ENCODE assay signal across 24 cellular contexts in the genomic region with DNA sequence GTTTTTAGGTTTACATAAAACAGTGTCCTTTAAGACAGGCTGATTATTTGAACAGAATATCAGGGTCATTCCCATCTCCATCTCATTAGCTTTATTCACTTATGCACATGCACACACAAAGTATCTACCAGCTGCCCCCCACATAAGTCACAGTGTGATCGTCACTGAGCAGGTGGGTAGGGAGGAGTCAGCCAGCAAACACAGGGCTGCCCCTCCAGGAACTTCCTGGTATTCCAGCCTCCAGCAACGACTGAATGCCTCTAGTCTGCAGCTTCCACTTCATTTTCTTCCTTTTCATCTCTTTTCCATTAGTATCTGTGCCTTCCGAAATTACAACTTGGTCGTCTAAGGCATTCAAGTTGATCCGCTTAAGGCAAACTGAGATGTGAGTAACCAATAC. TPM values are rescaled to one million over a fixed set of nuclear protein-coding genes. Genes with fewer than 3 reads are reported as not detected.
DNase-seq lines count a peak whose midpoint lies in the region; ATAC-seq, FAIRE-seq and TF ChIP-seq lines count a peak whose summit lies in the region.
"Had no signal": no experiment of that assay in that cellular context is flagged by ENCODE, and none has a peak within 500 bp of the region (broad histone marks: within the 10 kb centered on the region; RNA-seq: fewer than 3 reads in every experiment).

No MANE protein-coding gene starts in this region.

- H3K14ac ChIP-seq in H9 (ENCODE audit: insufficient read depth, low read length) = no peak overlapping the region
- no peak overlapping the region for H3K14ac ChIP-seq in H1 (ENCODE audit: insufficient read length)

- TF ChIP-seq EP300 in H1 (IDR thresholded peaks at IDR 0.05; ENCODE audit: borderline replicate concordance in 1 of 2, low read depth in 2 of 2, low read length in 2 of 2) = no peak

- no peak overlapping the region for H3K9ac ChIP-seq in H9 (ENCODE audit: extremely low read depth, insufficient read length, low read length)
- no peak overlapping the region for H3K9ac ChIP-seq in H1 (replicated peaks in 1 of 4; ENCODE audit: extremely low read depth in 1 of 4, low read depth in 3 of 4, low read length in 3 of 4)
- H3K9ac ChIP-seq: neural progenitor cell had no signal

- H3K79me1 ChIP-seq in H9 (ENCODE audit: insufficient read depth, low read depth, low read length, poor library complexity, severe bottlenecking) = no peaks in the 10 kb centered on the region
- H3K79me1 ChIP-seq in H1 (ENCODE audit: low read depth, low read length) = peaks cover 3% of the 10 kb centered on the region; the same call in 1 of the 2 replicates

- H4K8ac ChIP-seq in H9 (replicated peaks; ENCODE audit: insufficient read length, low read depth, low read length) (no peak overlapping the region), H1 (ENCODE audit: extremely low read depth, insufficient read depth, low read length) (no peak overlapping the region)

- WGBS in H9 (ENCODE audit: extremely low coverage, insufficient read length, low lambda C conversion rate) = no CpG with 5 or more reads among the region's 5 CpGs
- WGBS in H1 (ENCODE audit: extremely low coverage in 1 of 2, insufficient coverage in 1 of 2, insufficient read length in 1 of 2, insufficient replicate concordance in 2 of 2, low coverage in 1 of 2, low lambda C conversion rate in 2 of 2, missing lambda C conversion rate in 1 of 2), 2 experiments = 82% methylated on average over 5 of the region's 5 CpGs; no CpG with 5 or more reads in 1 of the 2 experiments
- WGBS in prostate gland = 65% methylated on average over 5 of the region's 5 CpGs

- no peak overlapping the region for H2BK20ac ChIP-seq in H9 (ENCODE audit: low read depth, low read length, poor library complexity, severe bottlenecking)
- no peak overlapping the region for H2BK20ac ChIP-seq in H1 (ENCODE audit: low read length)

- no peaks in the 10 kb centered on the region for H3K79me2 ChIP-seq in H9 (ENCODE audit: insufficient read depth, low read length)
- H3K79me2 ChIP-seq in H1 (ENCODE audit: control insufficient read depth in 1 of 2, insufficient read depth in 2 of 2, low read length in 2 of 2) = peaks cover 0 to 21% of the 10 kb centered on the region in 2 experiments; a peak in 2 of 4 replicates

- FAIRE-seq in H1 (lab: Jason Lieb, UNC) = no peak

- H2BK12ac ChIP-seq in H9 (ENCODE audit: insufficient read length, low read depth, low read length) = no peak overlapping the region
- no peak overlapping the region for H2BK12ac ChIP-seq in H1 (ENCODE audit: low read depth, low read length)

- H3K27ac ChIP-seq in H9 (ENCODE audit: insufficient read length, low read depth, low read length) (no peak overlapping the region), H1 (ENCODE audit: low read depth, low read length) (no peak overlapping the region), prostate gland (no peak overlapping the region)
- H3K27ac ChIP-seq: neural progenitor cell, Peyer's patch, upper lobe of right lung had no signal

- no peaks in the 10 kb centered on the region for H3K36me3 ChIP-seq in H1 (ENCODE audit: control insufficient read depth in 2 of 4, insufficient read depth in 4 of 4, low read length in 3 of 4)
- no peaks in the 10 kb centered on the region for H3K36me3 ChIP-seq in prostate gland
- no peaks in the 10 kb centered on the region for H3K36me3 ChIP-seq in mucosa of descending colon (ENCODE audit: low read depth)
- H3K36me3 ChIP-seq: HAP-1, heart left ventricle, neural progenitor cell, Peyer's patch, upper lobe of right lung had no signal

- H3K18ac ChIP-seq in H9 (ENCODE audit: insufficient read length, low read depth, low read length) (no peak overlapping the region), H1 (ENCODE audit: extremely low read depth, low read length) (no peak overlapping the region)

- no peak overlapping the region for H2AFZ ChIP-seq in H9 (ENCODE audit: low read length)
- no peak overlapping the region for H2AFZ ChIP-seq in H1 (ENCODE audit: low read length)
- H2AFZ ChIP-seq: neural progenitor cell had no signal

- no peak overlapping the region; a peak in 1 of 7 replicates for H3K27ac Mint-ChIP-seq in H9
- peak overlapping the region; percentile 50 for H3K27ac Mint-ChIP-seq in activated B cell treated with CpG ODN at 0.5 μM for 24 hours
- H3K27ac Mint-ChIP-seq in stimulated activated memory B cell treated with anti-CD40 and anti-IgM and Interleukin-4, amounts not matched to agents 10 μg/mL and 1 μg/mL and 100 μg/mL, for 72 hours = peak overlapping the region; percentile 12
- H3K27ac Mint-ChIP-seq: neural progenitor cell had no signal

- no peaks in the 10 kb centered on the region for H3K27me3 ChIP-seq in H9 (ENCODE audit: insufficient read depth, low read length)
- no peaks in the 10 kb centered on the region for H3K27me3 ChIP-seq in H1 (replicated peaks in 1 of 4; ENCODE audit: control insufficient read depth in 3 of 4, extremely low read depth in 1 of 4, insufficient read depth in 3 of 4, low read length in 3 of 4)
- no peaks in the 10 kb centered on the region for H3K27me3 ChIP-seq in prostate gland (replicated peaks; ENCODE audit: insufficient read depth)
- H3K27me3 ChIP-seq: heart left ventricle, neural progenitor cell, Peyer's patch, upper lobe of right lung had no signal

- no peak overlapping the region for H3K56ac ChIP-seq in H9 (ENCODE audit: insufficient read length, low read depth, low read length)
- no peak overlapping the region for H3K56ac ChIP-seq in H1 (replicated peaks; ENCODE audit: insufficient read length, low read depth, low read length)

- H2BK120ac ChIP-seq in H9 (ENCODE audit: low read depth, low read length, poor library complexity, severe bottlenecking) = no peak overlapping the region
- no peak overlapping the region for H2BK120ac ChIP-seq in H1 (replicated peaks; ENCODE audit: low read depth, low read length)

- H4K91ac ChIP-seq in H9 (ENCODE audit: insufficient read length, low read depth, low read length) (no peak overlapping the region), H1 (replicated peaks; ENCODE audit: insufficient read length, low read length) (no peak overlapping the region)

- H3K9me3 Mint-ChIP-seq in H9 (no peaks in the 10 kb centered on the region), activated B cell treated with CpG ODN at 0.5 μM for 24 hours (no peaks in the 10 kb centered on the region)
- H3K9me3 Mint-ChIP-seq in stimulated activated memory B cell treated with anti-CD40 and anti-IgM and Interleukin-4, amounts not matched to agents 10 μg/mL and 1 μg/mL and 100 μg/mL, for 72 hours = no peaks in the 10 kb centered on the region
- H3K9me3 Mint-ChIP-seq: activated CD4-positive, alpha-beta memory T cell treated with anti-CD3 and anti-CD28 coated beads for 36 hours; CD4-positive, alpha-beta memory T cell; neural progenitor cell had no signal

- TF ChIP-seq POLR2A in H1 (IDR thresholded peaks at IDR 0.05; ENCODE audit: control extremely low read depth in 1 of 2, low read depth in 2 of 2, low read length in 2 of 2) (no peak), prostate gland (IDR thresholded peaks at IDR 0.05) (no peak)

- TF ChIP-seq RAD21 in H1 (IDR thresholded peaks at IDR 0.05 in 1 of 2, conservative IDR thresholded peaks at IDR 0.05 in 1 of 2; ENCODE audit: low read depth in 2 of 2, low read length in 2 of 2) = peak; percentile 27 to 36

- TF ChIP-seq CTCF in H9 (conservative IDR thresholded peaks at IDR 0.05) = peak; percentile 37; the same call in 2 of the 3 replicates
- TF ChIP-seq CTCF in activated B cell treated with CpG ODN at 0.5 μM for 24 hours (IDR thresholded peaks at IDR 0.05) = no peak
- peak in 2 of 3 experiments; percentile 39 to 40; a peak in 2 of 4 replicates for TF ChIP-seq CTCF in H1 (IDR thresholded peaks at IDR 0.05; ENCODE audit: control extremely low read depth in 1 of 3, insufficient read depth in 1 of 3, low read depth in 1 of 3, low read length in 3 of 3)
- TF ChIP-seq CTCF in prostate gland (IDR thresholded peaks at IDR 0.05) = no peak
- TF ChIP-seq CTCF in mucosa of descending colon (IDR thresholded peaks at IDR 0.05) = no peak

- no peaks in the 10 kb centered on the region for H3K9me3 ChIP-seq in H9 (ENCODE audit: control insufficient read depth, low read depth, low read length)
- no peaks in the 10 kb centered on the region for H3K9me3 ChIP-seq in H1 (ENCODE audit: insufficient read depth in 2 of 2, low read depth in 1 of 2, low read length in 1 of 2)
- H3K9me3 ChIP-seq in prostate gland = no peaks in the 10 kb centered on the region
- no peaks in the 10 kb centered on the region for H3K9me3 ChIP-seq in mucosa of descending colon
- H3K9me3 ChIP-seq: HAP-1, heart left ventricle, Peyer's patch, upper lobe of right lung had no signal

- POLR2A ChIA-PET in activated B cell treated with CpG ODN at 0.5 μM for 24 hours (lab: Charles Lee) (interaction anchor here (0.6 to 1.8 kb wide), 2 partner anchors 22 to 35 kb away, joined by 5 to 10 read pairs; no protein-coding TSS in a partner anchor), H1 (lab: Charles Lee; ENCODE audit: partially characterized antibody) (interaction anchor here (1.0 to 1.5 kb wide), 2 partner anchors 9 to 50 kb away, joined by 3 read pairs; no protein-coding TSS in a partner anchor)

- H3K27me3 Mint-ChIP-seq in H9 (ENCODE audit: low read depth) = no peaks in the 10 kb centered on the region
- H3K27me3 Mint-ChIP-seq in activated B cell treated with CpG ODN at 0.5 μM for 24 hours = no peaks in the 10 kb centered on the region
- H3K27me3 Mint-ChIP-seq in stimulated activated memory B cell treated with anti-CD40 and anti-IgM and Interleukin-4, amounts not matched to agents 10 μg/mL and 1 μg/mL and 100 μg/mL, for 72 hours = no peaks in the 10 kb centered on the region
- H3K27me3 Mint-ChIP-seq: activated CD4-positive, alpha-beta memory T cell treated with anti-CD3 and anti-CD28 coated beads for 36 hours; brain; CD4-positive, alpha-beta memory T cell had no signal

- no peak for ATAC-seq in activated B cell treated with CpG ODN at 0.5 μM for 24 hours (ENCODE audit: low read depth)
- no peak for ATAC-seq in stimulated activated memory B cell treated with anti-CD40 and anti-IgM and Interleukin-4, amounts not matched to agents 10 μg/mL and 1 μg/mL and 100 μg/mL, for 72 hours
- ATAC-seq in mucosa of descending colon = no peak

- H3K23ac ChIP-seq in H9 (ENCODE audit: insufficient read length, low read depth, low read length) (no peak overlapping the region), H1 (ENCODE audit: insufficient read length) (no peak overlapping the region)

- no peak overlapping the region for H3K4me2 ChIP-seq in H9 (ENCODE audit: insufficient read depth, insufficient read length, low read length)
- H3K4me2 ChIP-seq in H1 (ENCODE audit: insufficient read depth in 1 of 2, low read depth in 2 of 2, low read length in 2 of 2) = no peak overlapping the region
- H3K4me2 ChIP-seq: neural progenitor cell had no signal

- H2BK5ac ChIP-seq in H9 (ENCODE audit: insufficient read length, low read length) (no peak overlapping the region), H1 (ENCODE audit: low read depth, low read length) (no peak overlapping the region)

- H3K36me3 Mint-ChIP-seq in H9 (ENCODE audit: insufficient read depth in 1 of 3, low read depth in 3 of 3) (peaks cover 3 to 30% (median 12%) of the 10 kb centered on the region in 3 experiments; a peak in 6 of 7 replicates), activated B cell treated with CpG ODN at 0.5 μM for 24 hours (ENCODE audit: low read depth) (peaks cover 4% of the 10 kb centered on the region)
- H3K36me3 Mint-ChIP-seq in stimulated activated memory B cell treated with anti-CD40 and anti-IgM and Interleukin-4, amounts not matched to agents 10 μg/mL and 1 μg/mL and 100 μg/mL, for 72 hours = peaks cover 20% of the 10 kb centered on the region
- H3K36me3 Mint-ChIP-seq: neural progenitor cell had no signal

- DNase-seq in H9 (no peak), activated B cell treated with CpG ODN at 0.5 μM for 24 hours (no peak), H1 (ENCODE audit: low read depth in 1 of 2, low spot score in 2 of 2) (no peak), prostate gland (ENCODE audit: low spot score) (no peak), mucosa of descending colon (no peak), CD1c-positive myeloid dendritic cell (ENCODE audit: extremely low spot score) (no peak)
- DNase-seq: activated T-cell treated with anti-CD3 and anti-CD28 coated beads for 4 hours; effector CD4-positive, alpha-beta T cell; heart left ventricle; NCI-H1105 treated with DMSO at 0.1 percent for 48 hours; NCI-H1930; NCI-H2227 treated with DMSO at 0.1 percent for 48 hours; NCI-H526 treated with DMSO at 0.1 percent for 48 hours; right cardiac atrium; SHP77 treated with DMSO at 0.1 percent for 48 hours; stimulated activated CD4-positive, alpha-beta T cell treated with anti-CD3 and anti-CD28 coated beads, Interleukin-2, amount 100 ng/mL, for 48 hours; upper lobe of right lung had no signal

- H3T11ph ChIP-seq in H9 (ENCODE audit: low read length) = no peak overlapping the region

- no peaks in the 10 kb centered on the region for H4K20me1 ChIP-seq in H9 (ENCODE audit: control insufficient read depth, insufficient read depth, insufficient read length)
- no peaks in the 10 kb centered on the region for H4K20me1 ChIP-seq in H1 (replicated peaks in 1 of 2; ENCODE audit: control insufficient read depth in 1 of 2, insufficient read depth in 2 of 2, low read length in 2 of 2)

- H3K23me2 ChIP-seq in H9 (ENCODE audit: insufficient read length, low read depth, low read length, poor library complexity, severe bottlenecking) (no peaks in the 10 kb centered on the region), H1 (ENCODE audit: low read depth, low read length) (no peaks in the 10 kb centered on the region)

- H3K4me3 ChIP-seq in H1 (ENCODE audit: extremely low read depth in 1 of 4, insufficient read depth in 2 of 4, low read depth in 3 of 4, low read length in 4 of 4) (no peak overlapping the region), prostate gland (no peak overlapping the region), mucosa of descending colon (no peak overlapping the region)
- H3K4me3 ChIP-seq: HAP-1, neural progenitor cell, Peyer's patch, upper lobe of right lung had no signal

- H2BK15ac ChIP-seq in H9 (ENCODE audit: low read depth, low read length) (no peak overlapping the region), H1 (ENCODE audit: low read length) (no peak overlapping the region)

- peaks cover 20 to 31% of the 10 kb centered on the region in 2 experiments for H3K4me1 Mint-ChIP-seq in H9
- peaks cover 47% of the 10 kb centered on the region for H3K4me1 Mint-ChIP-seq in activated B cell treated with CpG ODN at 0.5 μM for 24 hours
- peaks cover 44% of the 10 kb centered on the region for H3K4me1 Mint-ChIP-seq in stimulated activated memory B cell treated with anti-CD40 and anti-IgM and Interleukin-4, amounts not matched to agents 10 μg/mL and 1 μg/mL and 100 μg/mL, for 72 hours

- intact Hi-C loops in activated B cell treated with CpG ODN at 0.5 μM for 24 hours (cut with micrococcal nuclease) = no loop called here
- intact Hi-C loops in prostate gland (cut with DNase I) = no loop called here
- intact Hi-C loops in mucosa of descending colon (cut with DNase I, micrococcal nuclease) = no loop called here

- no peak overlapping the region for H3K4me3 Mint-ChIP-seq in H9
- H3K4me3 Mint-ChIP-seq in activated B cell treated with CpG ODN at 0.5 μM for 24 hours = no peak overlapping the region
- H3K4me3 Mint-ChIP-seq in stimulated activated memory B cell treated with anti-CD40 and anti-IgM and Interleukin-4, amounts not matched to agents 10 μg/mL and 1 μg/mL and 100 μg/mL, for 72 hours = no peak overlapping the region
- H3K4me3 Mint-ChIP-seq: activated CD4-positive, alpha-beta memory T cell treated with anti-CD3 and anti-CD28 coated beads for 36 hours; brain; neural progenitor cell had no signal

- H3K4me1 ChIP-seq in H9 (ENCODE audit: insufficient read depth, low read length) (peaks cover 4% of the 10 kb centered on the region; the same call in 1 of the 2 replicates), H1 (replicated peaks in 1 of 4; ENCODE audit: control insufficient read depth in 3 of 4, insufficient read depth in 4 of 4, low read length in 3 of 4) (peaks cover 0 to 4% (median 2%) of the 10 kb centered on the region in 4 experiments; a peak in 5 of 7 replicates), prostate gland (replicated peaks) (no peaks in the 10 kb centered on the region), mucosa of descending colon (ENCODE audit: low read depth) (no peaks in the 10 kb centered on the region)
- H3K4me1 ChIP-seq: HAP-1, neural progenitor cell, upper lobe of right lung had no signal

- no peak overlapping the region for H3K4ac ChIP-seq in H9 (ENCODE audit: low read depth, low read length)
- H3K4ac ChIP-seq in H1 (replicated peaks; ENCODE audit: insufficient read length, low read depth, low read length) = no peak overlapping the region

- H2AK5ac ChIP-seq in H9 (ENCODE audit: insufficient read length, low read length) = no peak overlapping the region
- no peak overlapping the region for H2AK5ac ChIP-seq in H1 (ENCODE audit: low read depth, low read length)

- H4K5ac ChIP-seq in H9 (ENCODE audit: insufficient read length, low read depth, low read length) (no peak overlapping the region), H1 (ENCODE audit: insufficient read length, low read depth, low read length) (no peak overlapping the region)

- CTCF ChIA-PET in activated B cell treated with CpG ODN at 0.5 μM for 24 hours (lab: Charles Lee) (no interaction called here), H1 (lab: Charles Lee; ENCODE audit: partially characterized antibody) (interaction anchor here (0.8 to 3.4 kb wide), 15 partner anchors 10 to 382 kb away, joined by 3 to 18 read pairs (median 3); no protein-coding TSS in a partner anchor)

RNA-seq across cellular contexts. Expression of a gene that starts 48.9 kb away (rescaled TPM):
- total RNA-seq in H9 (2021) (114 and 125 TPM in 2 replicates), activated B cell treated with CpG ODN at 0.5 μM for 24 hours (88.2 and 106 TPM in 2 replicates), prostate gland (100 to 1,000 TPM in 1 of 2 donors, 10 to 100 TPM in 1; 53.9 to 141 TPM), mucosa of descending colon (100 to 1,000 TPM in 2 of 3 donors, 10 to 100 TPM in 1; 77.4 to 154 (median 113) TPM)
- total RNA-seq in H1 (2021; fragmentation: NEBNext Ultra II Directional; extraction: Animal tissue kit (Norgen Biotek cat#: 25700)) = 165 and 178 TPM in 2 replicates
- 52.6 and 76.3 TPM in 2 replicates for polyA plus RNA-seq in H1 (2011; rRNA removed)
- 50.2 TPM for polyA plus RNA-seq in H1 (2011; cell fraction: cytosol; rRNA removed)
- polyA plus RNA-seq in H1 (2011; cell fraction: nucleus; rRNA removed) = 191 TPM
- polyA plus RNA-seq in H1 (2012, experiment 1 of 2) = 51.0 to 70.0 TPM (median 65.0 TPM) in 4 replicates
- 16.0 TPM for polyA plus RNA-seq in H1 (2012, experiment 2 of 2)
- polyA plus RNA-seq in H1 (2013, experiment 1 of 2) = 81.3 TPM
- 76.7 TPM for polyA plus RNA-seq in H1 (2013, experiment 2 of 2)
- 259 and 262 TPM in 2 replicates for polyA minus RNA-seq in H1 (2011; rRNA and poly(A)+ RNA removed)
- polyA minus RNA-seq in H1 (2011; cell fraction: cytosol; rRNA and poly(A)+ RNA removed) = 110 TPM
- polyA minus RNA-seq in H1 (2011; cell fraction: nucleus; rRNA and poly(A)+ RNA removed) = 411 TPM

Comparison
In these comparisons a context has a peak if more than half of its experiments do, and no peak if none do; other contexts are left out.
1. H3K27ac Mint-ChIP-seq: peak in activated B cell treated with CpG ODN at 0.5 μM for 24 hours (single experiment) and stimulated activated memory B cell treated with anti-CD40 and anti-IgM and Interleukin-4, amounts not matched to agents 10 μg/mL and 1 μg/mL and 100 μg/mL, for 72 hours (single experiment); none in H9 (0 of 3).
2. CTCF ChIP-seq: peak in H9 (single experiment) and H1 (2 of 3); none in activated B cell treated with CpG ODN at 0.5 μM for 24 hours (single experiment), prostate gland (0 of 4) and mucosa of descending colon (single experiment).